ENCODE assay signal across 20 cellular contexts in genomic region chr1:41855713-41856112, GRCh38.
A peak's percentile ranks its signal among the peaks of the same experiment; 100 is the strongest.
DNase-seq lines count a peak whose midpoint lies in the region; ATAC-seq and TF ChIP-seq lines count a peak whose summit lies in the region.
"Had no signal": no experiment of that assay in that cellular context is flagged by ENCODE, and none has a peak within 500 bp of the region (broad histone marks: within the 10 kb centered on the region; RNA-seq: fewer than 3 reads in every experiment).

No MANE protein-coding gene starts in this region.

- no peak overlapping the region for H3K4me3 Mint-ChIP-seq in MCF 10A (ENCODE audit: unreplicated experiment)
- no peak overlapping the region for H3K4me3 Mint-ChIP-seq in activated CD4-positive, alpha-beta T cell treated with anti-CD3 and anti-CD28 coated beads, Interleukin-2, amount 10 ng/mL, durations not matched to agents 24 days and 14 days
- no peak overlapping the region for H3K4me3 Mint-ChIP-seq in nephron progenitor cell
- H3K4me3 Mint-ChIP-seq: CD4-positive, alpha-beta T cell had no signal

- peak; percentile 62 for DNase-seq in MCF 10A (ENCODE audit: unreplicated experiment)
- DNase-seq in breast epithelium (ENCODE audit: low spot score in 2 of 2) = no peak
- no peak for DNase-seq in RWPE2 (ENCODE audit: low spot score)
- DNase-seq in kidney glomerular epithelial cell (lab: John Stamatoyannopoulos, UW) = peak; percentile 11
- no peak for DNase-seq in substantia nigra (lab: John Stamatoyannopoulos, UW)
- DNase-seq in activated CD4-positive, alpha-beta T cell treated with anti-CD3 and anti-CD28 coated beads, Interleukin-2, amount 10 ng/mL, durations not matched to agents 24 days and 14 days = no peak
- DNase-seq in nephron progenitor cell = no peak
- DNase-seq: CD4-positive, alpha-beta T cell; DMS153; GF-D8; GM23248; KG1; NCI-H1048; NCI-H1436; NCI-H1930; NCI-H345; NCI-H524 treated with DMSO at 0.1 percent for 48 hours had no signal

- H3K36me3 Mint-ChIP-seq in MCF 10A (ENCODE audit: insufficient read depth, unreplicated experiment) = no peaks in the 10 kb centered on the region
- peaks cover 12% of the 10 kb centered on the region for H3K36me3 Mint-ChIP-seq in activated CD4-positive, alpha-beta T cell treated with anti-CD3 and anti-CD28 coated beads, Interleukin-2, amount 10 ng/mL, durations not matched to agents 24 days and 14 days (ENCODE audit: low read depth)
- H3K36me3 Mint-ChIP-seq in nephron progenitor cell (ENCODE audit: low read depth) = peaks cover 5% of the 10 kb centered on the region

- H3K27ac Mint-ChIP-seq in MCF 10A (ENCODE audit: low read depth, unreplicated experiment) (no peak overlapping the region), nephron progenitor cell (no peak overlapping the region)
- no peak overlapping the region for H3K27ac Mint-ChIP-seq in activated CD4-positive, alpha-beta T cell treated with anti-CD3 and anti-CD28 coated beads, Interleukin-2, amount 10 ng/mL, durations not matched to agents 24 days and 14 days
- H3K27ac Mint-ChIP-seq: CD4-positive, alpha-beta T cell had no signal

- TF ChIP-seq CTCF in MCF 10A (IDR thresholded peaks at IDR 0.05; ENCODE audit: unreplicated experiment) = no peak
- TF ChIP-seq CTCF in breast epithelium (IDR thresholded peaks at IDR 0.05) = no peak
- TF ChIP-seq CTCF in RWPE2 (IDR thresholded peaks at IDR 0.05; ENCODE audit: poor library complexity, severe bottlenecking) = no peak
- no peak for TF ChIP-seq CTCF in nephron progenitor cell (IDR thresholded peaks at IDR 0.05)

- no peak for TF ChIP-seq POLR2A in breast epithelium (IDR thresholded peaks at IDR 0.05)

- no peaks in the 10 kb centered on the region for H3K9me3 ChIP-seq in breast epithelium
- H3K9me3 ChIP-seq in RWPE2 (ENCODE audit: severe bottlenecking) = no peaks in the 10 kb centered on the region
- H3K9me3 ChIP-seq: HAP-1 had no signal

- no peak overlapping the region for H3K27ac ChIP-seq in breast epithelium
- H3K27ac ChIP-seq in RWPE2 (ENCODE audit: poor library complexity, severe bottlenecking) = no peak overlapping the region
- H3K27ac ChIP-seq in substantia nigra (ENCODE audit: low read depth, low read length, poor library complexity, severe bottlenecking) = no peak overlapping the region
- H3K27ac ChIP-seq: GM23248 had no signal

- no peak overlapping the region for H3K4me3 ChIP-seq in breast epithelium
- H3K4me3 ChIP-seq in RWPE2 (ENCODE audit: severe bottlenecking) = no peak overlapping the region
- H3K4me3 ChIP-seq: GM23248, HAP-1 had no signal

- H3K9me3 Mint-ChIP-seq in MCF 10A (ENCODE audit: unreplicated experiment) (no peaks in the 10 kb centered on the region), nephron progenitor cell (peaks cover 5% of the 10 kb centered on the region)
- H3K9me3 Mint-ChIP-seq in activated CD4-positive, alpha-beta T cell treated with anti-CD3 and anti-CD28 coated beads, Interleukin-2, amount 10 ng/mL, durations not matched to agents 24 days and 14 days = peaks cover 8% of the 10 kb centered on the region
- H3K9me3 Mint-ChIP-seq: CD4-positive, alpha-beta T cell had no signal

- intact Hi-C loops in MCF 10A (cut with micrococcal nuclease) = no loop called here
- intact Hi-C loops in breast epithelium (cut with DNase I; ENCODE audit: low total_unique reads) = no loop called here
- intact Hi-C loops in activated CD4-positive, alpha-beta T cell treated with anti-CD3 and anti-CD28 coated beads, Interleukin-2, amount 10 ng/mL, durations not matched to agents 24 days and 14 days (cut with micrococcal nuclease) = no loop called here

- POLR2A ChIA-PET in MCF 10A (lab: Yijun Ruan, JAX) = no interaction called here

- ATAC-seq in RWPE2 (ENCODE audit: low read depth) (peak; percentile 52; the same call in 2 of the 3 replicates), HG03469 (IDR thresholded peaks at IDR 0.05; ENCODE audit: unreplicated experiment) (no peak)
- ATAC-seq: Right ventricle myocardium inferior had no signal

- BruUV-seq in MCF 10A (replicated peaks; lab: Mats Ljungman, UMichigan) = no TSS peak

- H3K27me3 Mint-ChIP-seq in MCF 10A (ENCODE audit: insufficient read depth, unreplicated experiment) (no peaks in the 10 kb centered on the region), nephron progenitor cell (ENCODE audit: low read depth, poor library complexity) (peaks cover 12% of the 10 kb centered on the region)
- no peaks in the 10 kb centered on the region for H3K27me3 Mint-ChIP-seq in activated CD4-positive, alpha-beta T cell treated with anti-CD3 and anti-CD28 coated beads, Interleukin-2, amount 10 ng/mL, durations not matched to agents 24 days and 14 days
- H3K27me3 Mint-ChIP-seq: CD4-positive, alpha-beta T cell had no signal

- H3K4me1 Mint-ChIP-seq in MCF 10A (ENCODE audit: insufficient read depth, unreplicated experiment) = no peaks in the 10 kb centered on the region
- peaks cover 22% of the 10 kb centered on the region for H3K4me1 Mint-ChIP-seq in activated CD4-positive, alpha-beta T cell treated with anti-CD3 and anti-CD28 coated beads, Interleukin-2, amount 10 ng/mL, durations not matched to agents 24 days and 14 days
- peaks cover 36% of the 10 kb centered on the region for H3K4me1 Mint-ChIP-seq in nephron progenitor cell

- H3K27me3 ChIP-seq in breast epithelium (no peaks in the 10 kb centered on the region), RWPE2 (ENCODE audit: insufficient read depth, poor library complexity, severe bottlenecking) (no peaks in the 10 kb centered on the region)

- CTCF ChIA-PET in MCF 10A (lab: Yijun Ruan, JAX) = no interaction called here

- H3K36me3 ChIP-seq in breast epithelium (no peaks in the 10 kb centered on the region), RWPE2 (ENCODE audit: low read depth) (no peaks in the 10 kb centered on the region)
- H3K36me3 ChIP-seq: HAP-1 had no signal

- H3K4me1 ChIP-seq in breast epithelium (peaks cover 3 to 13% of the 10 kb centered on the region in 2 donors), RWPE2 (ENCODE audit: insufficient read depth, poor library complexity, severe bottlenecking) (peaks cover 28% of the 10 kb centered on the region)
- H3K4me1 ChIP-seq: HAP-1 had no signal

Comparison
In these comparisons a context has a peak if more than half of its experiments do, and no peak if none do; other contexts are left out.
1. DNase-seq: peak in MCF 10A (single experiment) and kidney glomerular epithelial cell (single experiment); none in breast epithelium (0 of 2), RWPE2 (single experiment), substantia nigra (0 of 49), activated CD4-positive, alpha-beta T cell treated with anti-CD3 and anti-CD28 coated beads, Interleukin-2, amount 10 ng/mL, durations not matched to agents 24 days and 14 days (single experiment) and nephron progenitor cell (single experiment).